2 cellular contexts compared by ENCODE assay signal in the genomic region with DNA sequence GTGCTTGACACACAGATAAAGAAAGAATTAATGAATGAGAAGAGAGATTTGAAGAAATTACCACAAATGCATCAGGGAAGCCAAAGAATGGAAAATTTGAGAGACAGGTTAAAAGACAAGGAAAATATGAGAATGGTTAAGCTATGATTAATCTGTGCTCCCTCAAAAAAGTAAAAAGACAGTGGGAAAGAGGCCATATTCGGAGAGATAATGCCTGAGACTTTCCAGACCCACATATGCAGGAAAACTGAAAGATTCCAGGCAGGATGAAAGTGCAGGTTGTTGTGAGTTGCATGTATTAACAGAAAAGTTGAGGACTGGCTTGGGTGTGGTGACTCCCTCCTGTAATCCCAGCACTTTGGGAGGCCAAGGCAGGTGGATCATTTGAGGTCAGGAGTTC.
TF ChIP-seq lines count a peak whose summit lies in the region.

No MANE protein-coding gene starts in this region.

TF ChIP-seq in HCT116, 20 proteins besides CTCF, POLR2A, EP300 and RAD21:
- no peak for TF ChIP-seq TCF7L2 (IDR thresholded peaks at IDR 0.05; ENCODE audit: borderline replicate concordance, extremely low read depth, insufficient read depth, insufficient read length)
- no peak for TF ChIP-seq FOSL1 (IDR thresholded peaks at IDR 0.05; ENCODE audit: low read depth)
- TF ChIP-seq ZFX (IDR thresholded peaks at IDR 0.05): no peak

TF ChIP-seq in K562, 482 proteins besides CTCF, POLR2A, EP300 and RAD21:
- peak; percentile 75 for TF ChIP-seq ZNF512 (tag; IDR thresholded peaks at IDR 0.05)
- no peak for TF ChIP-seq SMAD2 (IDR thresholded peaks at IDR 0.05; ENCODE audit: low read depth, low read length)
